8 cellular contexts compared by ENCODE assay signal in the genomic region with DNA sequence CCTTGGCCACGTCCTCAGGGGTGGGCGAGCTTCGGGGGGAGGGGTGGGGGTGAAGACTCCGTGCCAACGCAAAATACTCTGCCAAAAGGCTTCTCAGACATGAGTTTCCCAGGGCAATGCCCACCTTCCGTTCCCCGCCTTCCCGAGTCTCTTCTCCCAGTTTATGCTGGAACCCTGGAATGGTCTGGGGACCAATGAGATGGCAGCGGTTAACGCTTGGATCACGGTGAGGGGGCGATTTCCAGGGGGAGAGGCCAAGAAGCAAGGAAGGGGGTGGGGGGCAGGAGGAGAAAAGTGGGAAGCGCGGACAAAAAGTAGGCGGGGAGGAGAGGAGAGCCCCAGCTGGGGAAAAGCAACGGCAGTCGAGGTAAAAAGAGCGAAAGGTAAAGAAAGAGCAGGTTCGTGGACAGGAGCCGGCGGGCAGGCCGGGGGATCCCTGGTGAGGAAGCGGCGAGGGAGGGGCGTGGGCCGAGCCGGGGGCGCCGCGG. TPM values are rescaled to one million over a fixed set of nuclear protein-coding genes. Genes with fewer than 3 reads are reported as not detected.
DNase-seq lines count a peak whose midpoint lies in the region; ATAC-seq and TF ChIP-seq lines count a peak whose summit lies in the region.

No MANE protein-coding gene starts in this region.

- H4K5ac ChIP-seq in IMR-90 (ENCODE audit: low read depth, low read length): no peak overlapping the region

- H3K9ac ChIP-seq in IMR-90 (ENCODE audit: low read depth, low read length): peak overlapping the region; percentile 42

- H3K9me3 Mint-ChIP-seq in Caco-2 (ENCODE audit: unreplicated experiment) (peaks cover 3% of the 10 kb centered on the region), osteocyte (ENCODE audit: unreplicated experiment) (no peaks in the 10 kb centered on the region)

- no peak overlapping the region for H2BK5ac ChIP-seq in IMR-90 (ENCODE audit: low read depth, low read length, poor library complexity, severe bottlenecking)

- H2AFZ ChIP-seq in IMR-90 (replicated peaks; ENCODE audit: low read length, poor library complexity): peak overlapping the region; percentile 91

- in situ Hi-C loops in IMR-90 (cut with MboI; ENCODE audit: low sequenced_read_pairs) (no loop called here), GM13976 (cut with MboI; ENCODE audit: low sequenced_read_pairs, unreplicated experiment) (no loop called here)

- dilution Hi-C loops in IMR-90 (cut with HindIII; ENCODE audit: low sequenced_read_pairs, unreplicated experiment): no loop called here

- no peaks in the 10 kb centered on the region for H3K9me3 ChIP-seq in Caco-2
- 0 out of 2 replicates have a peak, but pooled peaks cover 2% of the 10 kb centered on the region for H3K9me3 ChIP-seq in IMR-90 (ENCODE audit: control insufficient read depth, insufficient read depth, low read length)

- no peaks in the 10 kb centered on the region for H3K36me3 ChIP-seq in Caco-2 (ENCODE audit: control insufficient read depth, insufficient read depth, low read length)
- no peaks in the 10 kb centered on the region for H3K36me3 ChIP-seq in IMR-90 (ENCODE audit: control insufficient read depth, insufficient read depth, low read length)

- intact Hi-C loops in Caco-2 (cut with micrococcal nuclease; ENCODE audit: unreplicated experiment) (loop anchor here (5.0 to 10.0 kb wide), 4 partner anchors 106 to 349 kb away; a partner anchor contains a TSS), IMR-90 (cut with micrococcal nuclease) (loop anchor here (5.0 kb wide), 2 partner anchors 81 to 106 kb away; no protein-coding TSS in a partner anchor)

- no TSS peak for BruUV-seq in Caco-2 (replicated peaks; lab: Mats Ljungman, UMichigan)
- BruUV-seq in IMR-90 (replicated peaks; lab: Mats Ljungman, UMichigan): no TSS peak

- H3K56ac ChIP-seq in IMR-90 (ENCODE audit: extremely low read depth, insufficient read depth, low read length): no peak overlapping the region

- WGBS in IMR-90 (ENCODE audit: extremely low coverage in 2 of 2, insufficient read length in 1 of 2), 2 experiments: 3% methylated on average over 13 of the region's 30 CpGs; no CpG with 5 or more reads in 1 of the 2 experiments

- POLR2A ChIA-PET in Caco-2 (lab: Charles Lee) (no interaction called here), IMR-90 (lab: Charles Lee; ENCODE audit: unreplicated experiment) (no interaction called here)

- peak overlapping the region; percentile 12; the same call in 1 of the 2 replicates for H3K27ac ChIP-seq in IMR-90 (ENCODE audit: insufficient read depth, low read length)

- TF ChIP-seq RAD21 in IMR-90 (IDR thresholded peaks at IDR 0.05; ENCODE audit: low read length): no peak

- ATAC-seq in IMR-90 (ENCODE audit: low read depth) (peak; percentile 13), esophagus mucosa (peak; percentile 19), GM19035 (IDR thresholded peaks at IDR 0.05; ENCODE audit: unreplicated experiment) (no peak), GM21717 (IDR thresholded peaks at IDR 0.05; ENCODE audit: unreplicated experiment) (no peak)

- H3K18ac ChIP-seq in IMR-90 (ENCODE audit: low read depth, low read length): peak overlapping the region; percentile 21; the same call in 1 of the 2 replicates

- H3K9me1 ChIP-seq in IMR-90 (ENCODE audit: insufficient read depth, low read length): peaks cover 4% of the 10 kb centered on the region

- H3K27me3 Mint-ChIP-seq in Caco-2 (ENCODE audit: insufficient read depth, unreplicated experiment) (peaks cover 6% of the 10 kb centered on the region), osteocyte (ENCODE audit: unreplicated experiment) (peaks cover 31% of the 10 kb centered on the region)

- no peaks in the 10 kb centered on the region for H3K27me3 ChIP-seq in Caco-2 (replicated peaks; ENCODE audit: control insufficient read depth, insufficient read depth, low read length)
- no peaks in the 10 kb centered on the region for H3K27me3 ChIP-seq in IMR-90 (ENCODE audit: control insufficient read depth, insufficient read depth, low read length)

- no peak for TF ChIP-seq CTCF in Caco-2 (IDR thresholded peaks at IDR 0.05; ENCODE audit: insufficient read depth in 1 of 2, low read depth in 1 of 2, low read length in 1 of 2, severe bottlenecking in 1 of 2, unreplicated experiment in 1 of 2)
- no peak for TF ChIP-seq CTCF in IMR-90 (conservative IDR thresholded peaks at IDR 0.05; ENCODE audit: low read depth, low read length)
- no peak for TF ChIP-seq CTCF in osteocyte (IDR thresholded peaks at IDR 0.05)
- TF ChIP-seq CTCF in GM13976 (IDR thresholded peaks at IDR 0.05; ENCODE audit: borderline replicate concordance, control extremely low read depth, extremely low read depth, insufficient read depth, missing control alignments): no peak

- H3K4ac ChIP-seq in IMR-90 (ENCODE audit: low read depth, low read length): peak overlapping the region; percentile 29; the same call in 1 of the 2 replicates

- H3K23ac ChIP-seq in IMR-90 (ENCODE audit: low read depth, low read length): peak overlapping the region; percentile 78

- H3K27ac Mint-ChIP-seq in Caco-2 (ENCODE audit: unreplicated experiment) (no peak overlapping the region), osteocyte (ENCODE audit: unreplicated experiment) (no peak overlapping the region)

- H2BK15ac ChIP-seq in IMR-90 (ENCODE audit: low read depth, low read length): no peak overlapping the region

- H3K4me3 Mint-ChIP-seq in Caco-2 (ENCODE audit: unreplicated experiment): peak overlapping the region; percentile 75
- H3K4me3 Mint-ChIP-seq in osteocyte (ENCODE audit: unreplicated experiment): peak overlapping the region; percentile 73

- H3K4me3 ChIP-seq in Caco-2 (ENCODE audit: low read depth, low read length) (peak overlapping the region; percentile 32), IMR-90 (ENCODE audit: insufficient read depth, low read depth, low read length) (peak overlapping the region; percentile 54)

- no peak for TF ChIP-seq POLR2A in IMR-90 (IDR thresholded peaks at IDR 0.05; ENCODE audit: low read depth, low read length)

- H3K79me1 ChIP-seq in IMR-90 (ENCODE audit: low read depth in 1 of 2, low read length in 2 of 2): peaks cover 12 to 20% of the 10 kb centered on the region in 2 experiments

- H2BK120ac ChIP-seq in IMR-90 (ENCODE audit: low read depth, low read length): peak overlapping the region; percentile 26; the same call in 1 of the 2 replicates

- no peak overlapping the region; the same call in 1 of the 2 replicates for H2BK20ac ChIP-seq in IMR-90 (ENCODE audit: low read depth, low read length)

- DNase-seq in Caco-2 (no peak), IMR-90 (no peak), osteocyte (ENCODE audit: extremely low spot score, unreplicated experiment) (no peak), GM13976 (ENCODE audit: low spot score) (no peak)
- no peak for DNase-seq in stimulated activated naive CD4-positive, alpha-beta T cell (lab: John Stamatoyannopoulos, UW)

- H4K91ac ChIP-seq in IMR-90 (ENCODE audit: insufficient read depth, low read depth, low read length): no peak overlapping the region

- CTCF ChIA-PET in Caco-2 (lab: Charles Lee) (no interaction called here), IMR-90 (lab: Yijun Ruan, JAX) (no interaction called here)

- peaks cover 11% of the 10 kb centered on the region for H3K4me1 Mint-ChIP-seq in Caco-2 (ENCODE audit: low read depth, unreplicated experiment)
- H3K4me1 Mint-ChIP-seq in osteocyte (ENCODE audit: unreplicated experiment): peaks cover 19% of the 10 kb centered on the region

- no peak overlapping the region for H2AK9ac ChIP-seq in IMR-90 (replicated peaks; ENCODE audit: low read depth, low read length, poor library complexity)

- peak overlapping the region; percentile 10 to 61; a peak in 1 of 4 replicates for H4K8ac ChIP-seq in IMR-90 (ENCODE audit: low read depth in 2 of 2, low read length in 2 of 2)

- no peak overlapping the region for H3K14ac ChIP-seq in IMR-90 (replicated peaks; ENCODE audit: low read depth, low read length)

- no peaks in the 10 kb centered on the region for H4K20me1 ChIP-seq in IMR-90 (ENCODE audit: insufficient read depth, low read length)

- H3K36me3 Mint-ChIP-seq in Caco-2 (ENCODE audit: insufficient read depth, unreplicated experiment): no peaks in the 10 kb centered on the region
- no peaks in the 10 kb centered on the region for H3K36me3 Mint-ChIP-seq in osteocyte (ENCODE audit: unreplicated experiment)

- no peak overlapping the region for H2AK5ac ChIP-seq in IMR-90 (ENCODE audit: low read depth, low read length)

- peak overlapping the region; percentile 51 for H3K4me2 ChIP-seq in IMR-90 (ENCODE audit: low read depth, low read length)

- no peaks in the 10 kb centered on the region for H3K4me1 ChIP-seq in Caco-2
- peaks cover 4% of the 10 kb centered on the region; the same call in 1 of the 2 replicates for H3K4me1 ChIP-seq in IMR-90 (ENCODE audit: control insufficient read depth, insufficient read depth, low read length)

TF ChIP-seq in IMR-90, 13 proteins besides CTCF, POLR2A, EP300 and RAD21 (continues in another document):
- TF ChIP-seq RFX5 (IDR thresholded peaks at IDR 0.05; ENCODE audit: low read depth, low read length) (no peak), BHLHE40 (IDR thresholded peaks at IDR 0.05; ENCODE audit: low read depth, low read length) (no peak), MAZ (IDR thresholded peaks at IDR 0.05; ENCODE audit: borderline replicate concordance, low read depth, low read length) (no peak), FOS (IDR thresholded peaks at IDR 0.05; ENCODE audit: low read depth, low read length) (no peak), RCOR1 (IDR thresholded peaks at IDR 0.05; ENCODE audit: insufficient replicate concordance, low read length) (no peak), MAFK (IDR thresholded peaks at IDR 0.05; ENCODE audit: low read depth, low read length) (no peak)
- TF ChIP-seq, protein P1, sequence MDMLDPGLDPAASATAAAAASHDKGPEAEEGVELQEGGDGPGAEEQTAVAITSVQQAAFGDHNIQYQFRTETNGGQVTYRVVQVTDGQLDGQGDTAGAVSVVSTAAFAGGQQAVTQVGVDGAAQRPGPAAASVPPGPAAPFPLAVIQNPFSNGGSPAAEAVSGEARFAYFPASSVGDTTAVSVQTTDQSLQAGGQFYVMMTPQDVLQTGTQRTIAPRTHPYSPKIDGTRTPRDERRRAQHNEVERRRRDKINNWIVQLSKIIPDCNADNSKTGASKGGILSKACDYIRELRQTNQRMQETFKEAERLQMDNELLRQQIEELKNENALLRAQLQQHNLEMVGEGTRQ (IDR thresholded peaks at IDR 0.05; ENCODE audit: low read depth, low read length): no peak

RNA-seq across cellular contexts. Expression of a gene that starts 0.6 kb away (rescaled TPM):
- total RNA-seq in Caco-2 (2022) (1.0 and 1.2 TPM in 2 replicates), IMR-90 (2012; rRNA removed) (19.0 and 22.5 TPM in 2 replicates), esophagus mucosa (2.3 TPM), osteocyte (4.2 and 6.0 TPM in 2 replicates)
- polyA plus RNA-seq in IMR-90 (2012; rRNA removed): 14.2 and 15.3 TPM in 2 replicates
- 3.0 and 3.5 TPM in 2 replicates for polyA plus RNA-seq in IMR-90 (2012; cell fraction: cytosol; rRNA removed)
- 10.8 and 19.7 TPM in 2 replicates for polyA plus RNA-seq in IMR-90 (2012; cell fraction: nucleus; rRNA removed; ENCODE audit: low replicate concordance)

Comparison
In these comparisons a context has a peak if more than half of its experiments do, and no peak if none do; other contexts are left out.
1. ATAC-seq: peak in IMR-90 (single experiment) and esophagus mucosa (single experiment); none in GM19035 (single experiment) and GM21717 (single experiment).